8 cellular contexts compared by ENCODE assay signal in genomic region chr7:140924821-140925421, GRCh38. TPM values are rescaled to one million over a fixed set of nuclear protein-coding genes. Genes with fewer than 3 reads are reported as not detected.
DNase-seq lines count a peak whose midpoint lies in the region; ATAC-seq, FAIRE-seq and TF ChIP-seq lines count a peak whose summit lies in the region.

Gene BRAF (minus strand): TSS chr7:140924929. CDS start chr7:140924703, 226 bp downstream.

- TF ChIP-seq CTCF in astrocyte of the cerebellum (IDR thresholded peaks at IDR 0.05; ENCODE audit: low read depth, low read length, missing control alignments) (no peak), vagina (IDR thresholded peaks at IDR 0.05) (no peak)

- no peaks in the 10 kb centered on the region for H3K9me3 ChIP-seq in vagina

- H3K27me3 ChIP-seq in rectal smooth muscle tissue (ENCODE audit: control insufficient read depth, insufficient read depth, low read length) (no peaks in the 10 kb centered on the region), vagina (no peaks in the 10 kb centered on the region)

- no peaks in the 10 kb centered on the region for H3K36me3 ChIP-seq in rectal smooth muscle tissue (ENCODE audit: control insufficient read depth, insufficient read depth, low read length)
- no peaks in the 10 kb centered on the region for H3K36me3 ChIP-seq in vagina

- FAIRE-seq in GM18507 (lab: Jason Lieb, UNC), result peak; percentile 76

- H3K27ac ChIP-seq in rectal smooth muscle tissue (ENCODE audit: low read depth, low read length), result peak within 1 kb of the TSS; percentile 96
- peak within 1 kb of the TSS; percentile 100 for H3K27ac ChIP-seq in vagina

- in situ Hi-C loops in astrocyte of the cerebellum (cut with HindIII; ENCODE audit: low sequenced_read_pairs), result no loop called here

- H3K4me3 ChIP-seq in astrocyte of the cerebellum (ENCODE audit: low read depth, low read length), result peak within 1 kb of the TSS; percentile 90
- peak within 1 kb of the TSS; percentile 91 for H3K4me3 ChIP-seq in rectal smooth muscle tissue (ENCODE audit: low read length)
- H3K4me3 ChIP-seq in vagina, result peak within 1 kb of the TSS; percentile 96 to 98

- intact Hi-C loops in vagina (cut with DNase I), result no loop called here

- peak within 1 kb of the TSS; percentile 87 for H3K9ac ChIP-seq in rectal smooth muscle tissue (ENCODE audit: low read length)

- TF ChIP-seq POLR2A in vagina (IDR thresholded peaks at IDR 0.05), result peak in 1 of 2 donors; percentile 28

- ATAC-seq in HG02973 (IDR thresholded peaks at IDR 0.05; ENCODE audit: unreplicated experiment), result peak; percentile 38

- DNase-seq in GM18507 (ENCODE audit: extremely low spot score, insufficient read length, low read depth) (peak; percentile 75), NCI-H2029 (lab: John Stamatoyannopoulos, UW) (peak; percentile 82), T-helper 9 cell (peak; percentile 98), astrocyte of the cerebellum (ENCODE audit: low read depth) (peak; percentile 74), hepatic stellate cell (ENCODE audit: low spot score) (peak; percentile 86), vagina (ENCODE audit: extremely low spot score in 2 of 2) (peak in 1 of 2 donors; percentile 93)

- H3K4me1 ChIP-seq in rectal smooth muscle tissue (ENCODE audit: control insufficient read depth, insufficient read depth, low read length), result peaks cover 7% of the 10 kb centered on the region
- H3K4me1 ChIP-seq in vagina, result peaks cover 37% of the 10 kb centered on the region

RNA-seq across cellular contexts. Expression of gene BRAF, which starts in this region (rescaled TPM):
- 52.8 TPM for total RNA-seq in vagina
